In the genomic region with DNA sequence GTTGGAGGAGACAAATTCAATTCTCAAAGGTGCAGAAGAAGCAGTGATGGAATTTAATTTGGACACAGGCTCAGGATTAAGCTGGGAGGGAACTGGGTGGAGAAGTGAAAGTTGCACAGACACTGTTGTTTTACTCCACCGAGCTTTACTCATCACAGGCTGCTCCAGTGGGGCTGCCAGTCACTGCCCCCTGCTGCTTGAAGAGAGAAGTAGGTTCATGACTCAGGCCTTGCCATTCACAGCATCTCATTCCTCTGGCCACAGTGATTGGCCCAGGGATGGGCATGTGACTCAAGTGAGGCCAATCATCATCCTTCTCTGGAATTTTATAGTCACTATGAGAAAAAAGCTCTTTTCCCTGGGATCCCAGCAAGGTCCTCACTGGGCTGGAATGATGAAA, we compare ENCODE assay signal across 9 cellular contexts. TPM values are rescaled to one million over a fixed set of nuclear protein-coding genes. Genes with fewer than 3 reads are reported as not detected.
DNase-seq lines count a peak whose midpoint lies in the region; ATAC-seq and TF ChIP-seq lines count a peak whose summit lies in the region.
"Had no signal": no experiment of that assay in that cellular context is flagged by ENCODE, and none has a peak within 500 bp of the region (broad histone marks: within the 10 kb centered on the region; RNA-seq: fewer than 3 reads in every experiment).

No MANE protein-coding gene starts in this region.

- H3K36me3 ChIP-seq in OCI-LY3 (replicated peaks; ENCODE audit: low read depth, low read length) (no peaks in the 10 kb centered on the region), lung (ENCODE audit: control insufficient read depth in 2 of 2, insufficient read depth in 2 of 2, low read length in 2 of 2) (no peaks in the 10 kb centered on the region)

- no peak overlapping the region for H3K27ac Mint-ChIP-seq in osteocyte (ENCODE audit: unreplicated experiment)
- H3K27ac Mint-ChIP-seq: brain had no signal

- H3K4me2 ChIP-seq in OCI-LY3 (ENCODE audit: low read length): peak overlapping the region; percentile 58

- TF ChIP-seq CTCF in OCI-LY3 (IDR thresholded peaks at IDR 0.05; ENCODE audit: low read depth, low read length): peak; percentile 83
- peak; percentile 26 for TF ChIP-seq CTCF in lung (IDR thresholded peaks at IDR 0.05; ENCODE audit: control extremely low read depth, extremely low read depth)
- TF ChIP-seq CTCF in osteocyte (IDR thresholded peaks at IDR 0.05): no peak

- H2AFZ ChIP-seq in OCI-LY3 (ENCODE audit: low read depth, low read length): no peak overlapping the region

- H3K27ac ChIP-seq in OCI-LY3 (ENCODE audit: low read length) (no peak overlapping the region), lung (ENCODE audit: low read depth in 1 of 2, low read length in 1 of 2) (no peak overlapping the region)

- H3K36me3 Mint-ChIP-seq in osteocyte (ENCODE audit: unreplicated experiment): no peaks in the 10 kb centered on the region

- H3K9me3 Mint-ChIP-seq in osteocyte (ENCODE audit: unreplicated experiment): no peaks in the 10 kb centered on the region

- peaks cover 35% of the 10 kb centered on the region for H3K4me1 ChIP-seq in OCI-LY3 (ENCODE audit: low read length)
- H3K4me1 ChIP-seq in lung (ENCODE audit: control insufficient read depth in 2 of 2, insufficient read depth in 2 of 2, low read length in 2 of 2): no peaks in the 10 kb centered on the region

- 36 to 47% methylated on average over 1 of the region's 1 CpG for WGBS in lung, 2 donors

- H4K20me1 ChIP-seq in OCI-LY3 (ENCODE audit: insufficient read depth, low read length): peaks cover 17% of the 10 kb centered on the region

- ATAC-seq in Right ventricle myocardium inferior (peak; percentile 68), HG02759 (IDR thresholded peaks at IDR 0.05; ENCODE audit: unreplicated experiment) (peak; percentile 86), lung (ENCODE audit: insufficient read depth, low FRiP score) (peak; percentile 72), GM19463 (IDR thresholded peaks at IDR 0.05; ENCODE audit: unreplicated experiment) (no peak)

- H3K4me1 Mint-ChIP-seq in osteocyte (ENCODE audit: unreplicated experiment): no peaks in the 10 kb centered on the region

- no peak overlapping the region for H3K9ac ChIP-seq in OCI-LY3 (ENCODE audit: low read length)

- peak overlapping the region; percentile 47 for H3K4me3 ChIP-seq in OCI-LY3 (ENCODE audit: low read length)
- no peak overlapping the region for H3K4me3 ChIP-seq in lung

- peaks cover 25% of the 10 kb centered on the region for H3K27me3 Mint-ChIP-seq in osteocyte (ENCODE audit: unreplicated experiment)
- H3K27me3 Mint-ChIP-seq: brain had no signal

- no peaks in the 10 kb centered on the region for H3K79me2 ChIP-seq in OCI-LY3 (ENCODE audit: low read length)

- intact Hi-C loops in Right ventricle myocardium inferior (cut with DNase I): no loop called here
- intact Hi-C loops in cardiac septum (cut with DNase I): no loop called here

- H3K4me3 Mint-ChIP-seq in osteocyte (ENCODE audit: unreplicated experiment): no peak overlapping the region
- H3K4me3 Mint-ChIP-seq: brain had no signal

- H3K27me3 ChIP-seq in OCI-LY3 (ENCODE audit: low read depth, low read length) (peaks cover 50% of the 10 kb centered on the region), lung (ENCODE audit: control insufficient read depth, insufficient read depth) (no peaks in the 10 kb centered on the region)

- H3K9me3 ChIP-seq in OCI-LY3 (ENCODE audit: insufficient read depth, low read length) (no peaks in the 10 kb centered on the region), lung (ENCODE audit: control insufficient read depth in 2 of 2, insufficient read depth in 1 of 2, low read length in 1 of 2) (peaks cover 0 to 3% of the 10 kb centered on the region in 2 donors)

- DNase-seq in Right ventricle myocardium inferior (ENCODE audit: missing footprints): no peak
- no peak for DNase-seq in cardiac septum (ENCODE audit: low spot score)
- peak; percentile 83 for DNase-seq in activated effector memory CD4-positive, alpha-beta T cell treated with anti-CD3 and anti-CD28 coated beads, Interleukin-2, amount 50 U/mL, for 16 hours
- DNase-seq in lung (ENCODE audit: low spot score): no peak
- DNase-seq in osteocyte (ENCODE audit: extremely low spot score, unreplicated experiment): no peak

RNA-seq across cellular contexts. Expression of a gene that starts 11.8 kb away (rescaled TPM):
- total RNA-seq in Right ventricle myocardium inferior: 32.2 TPM
- 13.0 TPM for total RNA-seq in cardiac septum
- total RNA-seq in lung: 1 to 10 TPM; 1.0 to 5.2 TPM
- polyA plus RNA-seq in lung: under 1 TPM; 0.33 to 0.51 TPM
- 0.56 and 0.65 TPM in 2 replicates for total RNA-seq in osteocyte
